1 cellular context compared by ENCODE assay signal in genomic region chr17:63955232-63955631, GRCh38.
TF ChIP-seq lines count a peak whose summit lies in the region.

No MANE protein-coding gene starts in this region.

TF ChIP-seq in K562, 482 proteins besides CTCF, POLR2A, EP300 and RAD21:
- peak; percentile 70; the same call in 1 of the 2 replicates for TF ChIP-seq BCOR (IDR thresholded peaks at IDR 0.05)
- TF ChIP-seq SIX5 (IDR thresholded peaks at IDR 0.05; ENCODE audit: borderline replicate concordance in 1 of 2, insufficient read depth in 1 of 2, low read depth in 1 of 2, low read length in 2 of 2): no peak
- no peak for TF ChIP-seq RBM14 (IDR thresholded peaks at IDR 0.05; ENCODE audit: borderline replicate concordance, insufficient read depth, low read depth, low read length)
- TF ChIP-seq MTA1 (IDR thresholded peaks at IDR 0.05; ENCODE audit: borderline replicate concordance): no peak
- no peak for TF ChIP-seq ZBTB7A (IDR thresholded peaks at IDR 0.05; ENCODE audit: borderline replicate concordance, control insufficient read depth, low read depth, low read length)
- TF ChIP-seq SMAD1 (IDR thresholded peaks at IDR 0.05; ENCODE audit: low read depth, low read length, partially characterized antibody): no peak
- 0 out of 2 replicates have a peak, but pooled peaks have one; percentile 28 for TF ChIP-seq USF1 (CRISPR knock-in tag; IDR thresholded peaks at IDR 0.05)
- TF ChIP-seq ADNP (tag; IDR thresholded peaks at IDR 0.05): peak; percentile 74
- TF ChIP-seq TEAD1 (CRISPR knock-in tag; IDR thresholded peaks at IDR 0.05): 0 out of 4 replicates have a peak, but pooled peaks of 1 of the 2 experiments have one; percentile 32
- 0 out of 2 replicates have a peak, but pooled peaks have one; percentile 27 for TF ChIP-seq ESRRA (IDR thresholded peaks at IDR 0.05; ENCODE audit: borderline replicate concordance, low read depth)
- TF ChIP-seq CTCFL (IDR thresholded peaks at IDR 0.05; ENCODE audit: borderline replicate concordance, insufficient read depth, low read depth, low read length, poor library complexity, severe bottlenecking): no peak
- TF ChIP-seq CBFA2T2 (conservative IDR thresholded peaks at IDR 0.05): no peak
- no peak for TF ChIP-seq SNIP1 (IDR thresholded peaks at IDR 0.05; ENCODE audit: low read depth)
- no peak for TF ChIP-seq ZMIZ1 (IDR thresholded peaks at IDR 0.05; ENCODE audit: low read depth in 2 of 2, low read length in 2 of 2)
- no peak for TF ChIP-seq FOXP4 (CRISPR knock-in tag; IDR thresholded peaks at IDR 0.05; ENCODE audit: borderline replicate concordance)
- peak; percentile 81 for TF ChIP-seq RBM25 (IDR thresholded peaks at IDR 0.05; ENCODE audit: low read depth, low read length, severe bottlenecking)
- TF ChIP-seq STAG1 (CRISPR knock-in tag; IDR thresholded peaks at IDR 0.05; ENCODE audit: borderline replicate concordance): no peak
- peak in 1 of 2 experiments; percentile 17 for TF ChIP-seq E2F6 (IDR thresholded peaks at IDR 0.05; ENCODE audit: borderline replicate concordance in 1 of 2, extremely low read depth in 1 of 2, insufficient read depth in 1 of 2, insufficient read length in 1 of 2, low read depth in 1 of 2, low read length in 1 of 2, poor library complexity in 1 of 2, severe bottlenecking in 1 of 2)
- no peak; the same call in 1 of the 2 replicates for TF ChIP-seq HDAC2 (IDR thresholded peaks at IDR 0.05)
- TF ChIP-seq ZEB2 (IDR thresholded peaks at IDR 0.05): no peak
- peak; percentile 26 to 50; a peak in 1 of 4 replicates for TF ChIP-seq KDM1A (IDR thresholded peaks at IDR 0.05)
